13 cellular contexts compared by ENCODE assay signal in the genomic region with DNA sequence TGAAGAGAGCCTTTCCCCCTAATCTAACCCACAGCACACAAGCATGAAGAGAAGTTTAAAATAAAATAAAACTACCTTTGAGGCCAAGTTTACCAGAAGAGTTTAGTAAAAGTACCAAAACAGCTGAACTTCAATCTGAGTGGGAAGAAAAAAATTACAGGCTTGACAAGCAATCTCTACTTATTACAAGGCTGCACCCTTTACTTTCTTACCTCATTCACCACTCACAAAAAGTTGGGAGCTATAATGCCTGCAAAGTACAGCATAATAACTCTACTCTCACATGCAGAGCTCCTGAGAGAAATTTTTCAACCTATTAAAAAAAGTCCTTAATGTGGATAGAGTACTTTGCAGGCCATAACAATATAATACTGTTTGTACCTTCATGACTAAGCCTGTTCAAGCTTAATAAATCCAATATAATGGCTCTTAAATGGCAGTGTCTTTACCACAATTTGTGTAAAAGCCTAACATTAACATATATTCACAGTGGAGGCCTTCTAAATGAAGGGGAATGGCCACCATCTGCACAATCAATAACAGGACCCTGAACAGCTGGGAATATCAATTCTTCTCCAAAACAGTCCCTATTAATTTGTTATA.
A peak's percentile ranks its signal among the peaks of the same experiment; 100 is the strongest.
DNase-seq lines count a peak whose midpoint lies in the region; ATAC-seq, FAIRE-seq and TF ChIP-seq lines count a peak whose summit lies in the region.
"Had no signal": no experiment of that assay in that cellular context is flagged by ENCODE, and none has a peak within 500 bp of the region (broad histone marks: within the 10 kb centered on the region; RNA-seq: fewer than 3 reads in every experiment).

No MANE protein-coding gene starts in this region.

- TF ChIP-seq CTCF in HFFc6 (IDR thresholded peaks at IDR 0.05) (no peak), WTC11 (IDR thresholded peaks at IDR 0.05) (no peak), stomach (IDR thresholded peaks at IDR 0.05) (no peak), lower leg skin (IDR thresholded peaks at IDR 0.05) (no peak)

- TF ChIP-seq EP300 in stomach (IDR thresholded peaks at IDR 0.05), result no peak

- H3K27me3 Mint-ChIP-seq in HFFc6 (ENCODE audit: insufficient read depth) (no peaks in the 10 kb centered on the region), WTC11 (ENCODE audit: low read depth) (no peaks in the 10 kb centered on the region)
- H3K27me3 Mint-ChIP-seq: naive B cell had no signal

- no peaks in the 10 kb centered on the region for H3K27me3 ChIP-seq in stomach

- DNase-seq in HFFc6 (no peak), WTC11 (ENCODE audit: low spot score) (no peak), stomach (no peak), A172 (ENCODE audit: low spot score) (no peak), lower leg skin (ENCODE audit: low spot score in 2 of 2) (no peak), foreskin melanocyte (no peak)
- DNase-seq: activated CD8-positive, alpha-beta memory T cell treated with anti-CD3 and anti-CD28 coated beads for 24 hours; anterior cingulate cortex; naive B cell had no signal

- peak; percentile 89 for FAIRE-seq in islet of Langerhans (lab: Jason Lieb, UNC)

- H3K36me3 Mint-ChIP-seq in HFFc6 (ENCODE audit: low read depth) (peaks cover 17% of the 10 kb centered on the region), WTC11 (no peaks in the 10 kb centered on the region; the same call in 1 of the 2 replicates)
- H3K36me3 Mint-ChIP-seq: naive B cell had no signal

- POLR2A ChIA-PET in WTC11 (lab: Charles Lee), result no interaction called here

- H3K9me3 Mint-ChIP-seq in HFFc6 (no peaks in the 10 kb centered on the region), WTC11 (no peaks in the 10 kb centered on the region)
- H3K9me3 Mint-ChIP-seq: naive B cell; T-helper 1 cell treated with Interleukin-12 subunit alpha and Interleukin-12 subunit beta and Interleukin-4 antibody, amounts not matched to agents 30 μg/mL and 1 μg/mL, for 36 hours had no signal

- peak overlapping the region; percentile 68 for H3K27ac Mint-ChIP-seq in HFFc6
- H3K27ac Mint-ChIP-seq in WTC11, result 0 out of 2 replicates have a peak overlapping the region, but pooled peaks have one; percentile 12
- H3K27ac Mint-ChIP-seq: naive B cell; T-helper 1 cell treated with Interleukin-12 subunit alpha and Interleukin-12 subunit beta and Interleukin-4 antibody, amounts not matched to agents 30 μg/mL and 1 μg/mL, for 36 hours had no signal

- CTCF ChIA-PET in WTC11 (lab: Charles Lee), result interaction anchor here (1.2 kb wide), 1 partner anchor 53 kb away, joined by 3 read pairs; no protein-coding TSS in a partner anchor

- intact Hi-C loops in stomach (cut with DNase I; ENCODE audit: low total_unique reads), result no loop called here
- intact Hi-C loops in lower leg skin (cut with DNase I; ENCODE audit: low total_unique reads), result no loop called here

- no peak for ATAC-seq in WTC11
- no peak for ATAC-seq in HG02678 (IDR thresholded peaks at IDR 0.05; ENCODE audit: unreplicated experiment)
- ATAC-seq: K562 had no signal

- H3K4me1 Mint-ChIP-seq in HFFc6 (ENCODE audit: low read depth) (no peaks in the 10 kb centered on the region; the same call in 1 of the 2 replicates), WTC11 (peaks cover 32% of the 10 kb centered on the region)
- H3K4me1 Mint-ChIP-seq: naive B cell had no signal

- H3K9me3 ChIP-seq in stomach, result no peaks in the 10 kb centered on the region

- H3K4me3 ChIP-seq in stomach (peak overlapping the region; percentile 50 to 60 (median 58)), lower leg skin (ENCODE audit: low read depth, poor library complexity, severe bottlenecking) (no peak overlapping the region)
- H3K4me3 ChIP-seq: K562 had no signal

- peaks cover 0 to 72% (median 38%) of the 10 kb centered on the region in 4 donors for H3K4me1 ChIP-seq in stomach

- TF ChIP-seq POLR2A in stomach (IDR thresholded peaks at IDR 0.05), result no peak
- TF ChIP-seq POLR2A in lower leg skin (IDR thresholded peaks at IDR 0.05), result no peak

- no peak overlapping the region; the same call in 1 of the 2 replicates for H3K4me3 Mint-ChIP-seq in HFFc6
- H3K4me3 Mint-ChIP-seq in WTC11, result peak overlapping the region; percentile 22
- H3K4me3 Mint-ChIP-seq: naive B cell; T-helper 1 cell treated with Interleukin-12 subunit alpha and Interleukin-12 subunit beta and Interleukin-4 antibody, amounts not matched to agents 30 μg/mL and 1 μg/mL, for 36 hours had no signal

- peak overlapping the region in 4 of 5 donors; percentile 92 to 97 (median 92) for H3K27ac ChIP-seq in stomach

- H3K36me3 ChIP-seq in stomach, result peaks cover 0 to 22% (median 17%) of the 10 kb centered on the region in 4 donors

TF ChIP-seq in WTC11, 78 proteins besides CTCF, POLR2A, EP300 and RAD21 (continues in another document):
- TF ChIP-seq, protein P1, sequence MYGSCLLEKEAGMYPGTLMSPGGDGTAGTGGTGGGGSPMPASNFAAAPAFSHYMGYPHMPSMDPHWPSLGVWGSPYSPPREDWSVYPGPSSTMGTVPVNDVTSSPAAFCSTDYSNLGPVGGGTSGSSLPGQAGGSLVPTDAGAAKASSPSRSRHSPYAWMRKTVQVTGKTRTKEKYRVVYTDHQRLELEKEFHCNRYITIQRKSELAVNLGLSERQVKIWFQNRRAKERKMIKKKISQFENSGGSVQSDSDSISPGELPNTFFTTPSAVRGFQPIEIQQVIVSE (CRISPR knock-in tag; IDR thresholded peaks at IDR 0.05; ENCODE audit: borderline replicate concordance), result no peak
- no peak for TF ChIP-seq ZNF671 (CRISPR knock-in tag; IDR thresholded peaks at IDR 0.05)
- TF ChIP-seq, protein P2, sequence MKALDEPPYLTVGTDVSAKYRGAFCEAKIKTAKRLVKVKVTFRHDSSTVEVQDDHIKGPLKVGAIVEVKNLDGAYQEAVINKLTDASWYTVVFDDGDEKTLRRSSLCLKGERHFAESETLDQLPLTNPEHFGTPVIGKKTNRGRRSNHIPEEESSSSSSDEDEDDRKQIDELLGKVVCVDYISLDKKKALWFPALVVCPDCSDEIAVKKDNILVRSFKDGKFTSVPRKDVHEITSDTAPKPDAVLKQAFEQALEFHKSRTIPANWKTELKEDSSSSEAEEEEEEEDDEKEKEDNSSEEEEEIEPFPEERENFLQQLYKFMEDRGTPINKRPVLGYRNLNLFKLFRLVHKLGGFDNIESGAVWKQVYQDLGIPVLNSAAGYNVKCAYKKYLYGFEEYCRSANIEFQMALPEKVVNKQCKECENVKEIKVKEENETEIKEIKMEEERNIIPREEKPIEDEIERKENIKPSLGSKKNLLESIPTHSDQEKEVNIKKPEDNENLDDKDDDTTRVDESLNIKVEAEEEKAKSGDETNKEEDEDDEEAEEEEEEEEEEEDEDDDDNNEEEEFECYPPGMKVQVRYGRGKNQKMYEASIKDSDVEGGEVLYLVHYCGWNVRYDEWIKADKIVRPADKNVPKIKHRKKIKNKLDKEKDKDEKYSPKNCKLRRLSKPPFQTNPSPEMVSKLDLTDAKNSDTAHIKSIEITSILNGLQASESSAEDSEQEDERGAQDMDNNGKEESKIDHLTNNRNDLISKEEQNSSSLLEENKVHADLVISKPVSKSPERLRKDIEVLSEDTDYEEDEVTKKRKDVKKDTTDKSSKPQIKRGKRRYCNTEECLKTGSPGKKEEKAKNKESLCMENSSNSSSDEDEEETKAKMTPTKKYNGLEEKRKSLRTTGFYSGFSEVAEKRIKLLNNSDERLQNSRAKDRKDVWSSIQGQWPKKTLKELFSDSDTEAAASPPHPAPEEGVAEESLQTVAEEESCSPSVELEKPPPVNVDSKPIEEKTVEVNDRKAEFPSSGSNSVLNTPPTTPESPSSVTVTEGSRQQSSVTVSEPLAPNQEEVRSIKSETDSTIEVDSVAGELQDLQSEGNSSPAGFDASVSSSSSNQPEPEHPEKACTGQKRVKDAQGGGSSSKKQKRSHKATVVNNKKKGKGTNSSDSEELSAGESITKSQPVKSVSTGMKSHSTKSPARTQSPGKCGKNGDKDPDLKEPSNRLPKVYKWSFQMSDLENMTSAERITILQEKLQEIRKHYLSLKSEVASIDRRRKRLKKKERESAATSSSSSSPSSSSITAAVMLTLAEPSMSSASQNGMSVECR (CRISPR knock-in tag; IDR thresholded peaks at IDR 0.05; ENCODE audit: borderline replicate concordance), result no peak
- TF ChIP-seq, protein P3, sequence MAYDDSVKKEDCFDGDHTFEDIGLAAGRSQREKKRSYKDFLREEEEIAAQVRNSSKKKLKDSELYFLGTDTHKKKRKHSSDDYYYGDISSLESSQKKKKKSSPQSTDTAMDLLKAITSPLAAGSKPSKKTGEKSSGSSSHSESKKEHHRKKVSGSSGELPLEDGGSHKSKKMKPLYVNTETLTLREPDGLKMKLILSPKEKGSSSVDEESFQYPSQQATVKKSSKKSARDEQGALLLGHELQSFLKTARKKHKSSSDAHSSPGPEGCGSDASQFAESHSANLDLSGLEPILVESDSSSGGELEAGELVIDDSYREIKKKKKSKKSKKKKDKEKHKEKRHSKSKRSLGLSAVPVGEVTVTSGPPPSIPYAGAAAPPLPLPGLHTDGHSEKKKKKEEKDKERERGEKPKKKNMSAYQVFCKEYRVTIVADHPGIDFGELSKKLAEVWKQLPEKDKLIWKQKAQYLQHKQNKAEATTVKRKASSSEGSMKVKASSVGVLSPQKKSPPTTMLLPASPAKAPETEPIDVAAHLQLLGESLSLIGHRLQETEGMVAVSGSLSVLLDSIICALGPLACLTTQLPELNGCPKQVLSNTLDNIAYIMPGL (CRISPR knock-in tag; IDR thresholded peaks at IDR 0.05), result no peak
- no peak for TF ChIP-seq RELA (CRISPR knock-in tag; IDR thresholded peaks at IDR 0.05; ENCODE audit: borderline replicate concordance)
- TF ChIP-seq SP1 (CRISPR knock-in tag; conservative IDR thresholded peaks at IDR 0.05), result no peak
- TF ChIP-seq, protein P4, sequence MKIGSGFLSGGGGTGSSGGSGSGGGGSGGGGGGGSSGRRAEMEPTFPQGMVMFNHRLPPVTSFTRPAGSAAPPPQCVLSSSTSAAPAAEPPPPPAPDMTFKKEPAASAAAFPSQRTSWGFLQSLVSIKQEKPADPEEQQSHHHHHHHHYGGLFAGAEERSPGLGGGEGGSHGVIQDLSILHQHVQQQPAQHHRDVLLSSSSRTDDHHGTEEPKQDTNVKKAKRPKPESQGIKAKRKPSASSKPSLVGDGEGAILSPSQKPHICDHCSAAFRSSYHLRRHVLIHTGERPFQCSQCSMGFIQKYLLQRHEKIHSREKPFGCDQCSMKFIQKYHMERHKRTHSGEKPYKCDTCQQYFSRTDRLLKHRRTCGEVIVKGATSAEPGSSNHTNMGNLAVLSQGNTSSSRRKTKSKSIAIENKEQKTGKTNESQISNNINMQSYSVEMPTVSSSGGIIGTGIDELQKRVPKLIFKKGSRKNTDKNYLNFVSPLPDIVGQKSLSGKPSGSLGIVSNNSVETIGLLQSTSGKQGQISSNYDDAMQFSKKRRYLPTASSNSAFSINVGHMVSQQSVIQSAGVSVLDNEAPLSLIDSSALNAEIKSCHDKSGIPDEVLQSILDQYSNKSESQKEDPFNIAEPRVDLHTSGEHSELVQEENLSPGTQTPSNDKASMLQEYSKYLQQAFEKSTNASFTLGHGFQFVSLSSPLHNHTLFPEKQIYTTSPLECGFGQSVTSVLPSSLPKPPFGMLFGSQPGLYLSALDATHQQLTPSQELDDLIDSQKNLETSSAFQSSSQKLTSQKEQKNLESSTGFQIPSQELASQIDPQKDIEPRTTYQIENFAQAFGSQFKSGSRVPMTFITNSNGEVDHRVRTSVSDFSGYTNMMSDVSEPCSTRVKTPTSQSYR (CRISPR knock-in tag; IDR thresholded peaks at IDR 0.05), result no peak
- TF ChIP-seq RORB (CRISPR knock-in tag; IDR thresholded peaks at IDR 0.05), result no peak
- no peak for TF ChIP-seq ZNF263 (CRISPR knock-in tag; IDR thresholded peaks at IDR 0.05; ENCODE audit: low read depth)
